In genomic region chr14:104822821-104823615, GRCh38 we compare ENCODE assay signal across 21 cellular contexts. TPM values are rescaled to one million over a fixed set of nuclear protein-coding genes. Genes with fewer than 3 reads are reported as not detected.
DNase-seq lines count a peak whose midpoint lies in the region; ATAC-seq and TF ChIP-seq lines count a peak whose summit lies in the region.
"Had no signal": no experiment of that assay in that cellular context is flagged by ENCODE, and none has a peak within 500 bp of the region (broad histone marks: within the 10 kb centered on the region; RNA-seq: fewer than 3 reads in every experiment).

No MANE protein-coding gene starts in this region.

- TF ChIP-seq CTCF in colonic mucosa (IDR thresholded peaks at IDR 0.05) (no peak), stomach (IDR thresholded peaks at IDR 0.05) (no peak), psoas muscle (IDR thresholded peaks at IDR 0.05) (no peak)

- H4K91ac ChIP-seq in neuronal stem cell (ENCODE audit: low read depth, low read length, poor library complexity) = no peak overlapping the region

- peaks cover 2% of the 10 kb centered on the region for H3K79me1 ChIP-seq in neuronal stem cell (ENCODE audit: low read depth, low read length)

- no peak overlapping the region for H2BK15ac ChIP-seq in neuronal stem cell (ENCODE audit: low read length)

- H4K8ac ChIP-seq in neuronal stem cell (ENCODE audit: low read depth, low read length) = peak overlapping the region; percentile 72

- H3K4me2 ChIP-seq in neuronal stem cell (ENCODE audit: insufficient read depth, low read length, poor library complexity, severe bottlenecking) = no peak overlapping the region
- H3K4me2 ChIP-seq: BLaER1 treated with 17β-estradiol and CSF1 and Interleukin-3, amounts not matched to agents 10 nM and 100 nM had no signal

- H2BK120ac ChIP-seq in neuronal stem cell (ENCODE audit: low read depth, low read length) = no peak overlapping the region

- no peak overlapping the region for H2BK12ac ChIP-seq in neuronal stem cell (ENCODE audit: low read length)

- no peak overlapping the region for H2AFZ ChIP-seq in neuronal stem cell (ENCODE audit: low read length)

- peak; percentile 57 for DNase-seq in activated effector memory CD4-positive, alpha-beta T cell treated with anti-CD3 and anti-CD28 coated beads, Interleukin-2, amount 50 U/mL, for 16 hours
- DNase-seq in activated effector memory CD4-positive, alpha-beta T cell treated with Interleukin-2 at 50 U/mL for 16 hours = no peak
- DNase-seq in colonic mucosa (peak; percentile 15), neuronal stem cell (ENCODE audit: low spot score) (no peak), stomach (peak; percentile 9), NCI-H128 (lab: John Stamatoyannopoulos, UW; ENCODE audit: unreplicated experiment) (no peak), NCI-H510A (lab: John Stamatoyannopoulos, UW) (no peak), psoas muscle (no peak)
- DNase-seq: 8988T; CD4-positive, alpha-beta memory T cell; KG1; NCI-H1092; NCI-H1436 treated with DMSO at 0.1 percent for 48 hours; NCI-H2029; NCI-H2227 treated with DMSO at 0.1 percent for 48 hours; NCI-H524; NCI-H774; NK-92 treated with Interleukin-12 subunit alpha and Interleukin-12 subunit beta, amount 100 ng/mL, for 24 hours had no signal

- no peak overlapping the region for H2BK5ac ChIP-seq in neuronal stem cell (ENCODE audit: low read length)

- H3K27ac ChIP-seq in colonic mucosa (no peak overlapping the region), neuronal stem cell (replicated peaks; ENCODE audit: low read length) (no peak overlapping the region), stomach (no peak overlapping the region), psoas muscle (no peak overlapping the region)
- H3K27ac ChIP-seq: BLaER1 treated with 17β-estradiol and CSF1 and Interleukin-3, amounts not matched to agents 10 nM and 100 nM had no signal

- TF ChIP-seq EP300 in stomach (IDR thresholded peaks at IDR 0.05) = no peak

- peak overlapping the region; percentile 19 for H2AK5ac ChIP-seq in neuronal stem cell (ENCODE audit: low read depth, low read length)

- H3K9ac ChIP-seq in colonic mucosa (ENCODE audit: low read depth in 2 of 2, low read length in 2 of 2) = no peak overlapping the region
- H3K9ac ChIP-seq in neuronal stem cell (ENCODE audit: low read depth, low read length, poor library complexity) = peak overlapping the region; percentile 78
- H3K9ac ChIP-seq: BLaER1 treated with 17β-estradiol and CSF1 and Interleukin-3, amounts not matched to agents 10 nM and 100 nM had no signal

- peak overlapping the region; percentile 59 for H3K18ac ChIP-seq in neuronal stem cell (ENCODE audit: low read length)

- no peak overlapping the region for H3K4ac ChIP-seq in neuronal stem cell (ENCODE audit: low read length)

- intact Hi-C loops in colonic mucosa (cut with DNase I) = no loop called here
- intact Hi-C loops in stomach (cut with DNase I; ENCODE audit: low total_unique reads) = loop anchor here (10.0 kb wide), 1 partner anchor 48 kb away; no protein-coding TSS in a partner anchor
- intact Hi-C loops in psoas muscle (cut with DNase I) = no loop called here

- ATAC-seq in psoas muscle = no peak
- ATAC-seq: Panc1 had no signal

- H3K4me3 ChIP-seq in colonic mucosa = no peak overlapping the region
- H3K4me3 ChIP-seq in neuronal stem cell (ENCODE audit: low read length in 2 of 2) = no peak overlapping the region
- H3K4me3 ChIP-seq in stomach = no peak overlapping the region
- no peak overlapping the region for H3K4me3 ChIP-seq in psoas muscle
- H3K4me3 ChIP-seq: BLaER1 treated with 17β-estradiol and CSF1 and Interleukin-3, amounts not matched to agents 10 nM and 100 nM; HAP-1 had no signal

- no peak overlapping the region for H3K14ac ChIP-seq in neuronal stem cell (ENCODE audit: low read length)

- WGBS in neuronal stem cell (ENCODE audit: extremely low coverage in 2 of 2, insufficient read length in 2 of 2, insufficient replicate concordance in 1 of 2), 2 donors = no CpG with 5 or more reads among the region's 22 CpGs
- 83 to 90% (median 85%) methylated on average over 19 to 22 of the region's 22 CpGs for WGBS in stomach, 5 donors
- 75 to 85% (median 77%) methylated on average over 22 of the region's 22 CpGs for WGBS in psoas muscle, 3 donors

- H3K23ac ChIP-seq in neuronal stem cell (ENCODE audit: low read depth, low read length, poor library complexity) = no peak overlapping the region

- H3K9me3 ChIP-seq in colonic mucosa = no peaks in the 10 kb centered on the region
- H3K9me3 ChIP-seq in neuronal stem cell (replicated peaks in 1 of 2; ENCODE audit: control insufficient read depth in 2 of 2, insufficient read depth in 1 of 2, low read depth in 1 of 2, low read length in 2 of 2) = peaks cover 5 to 7% of the 10 kb centered on the region in 2 donors
- no peaks in the 10 kb centered on the region for H3K9me3 ChIP-seq in stomach
- no peaks in the 10 kb centered on the region for H3K9me3 ChIP-seq in psoas muscle
- H3K9me3 ChIP-seq: HAP-1 had no signal

- H3K27me3 ChIP-seq in colonic mucosa (no peaks in the 10 kb centered on the region), neuronal stem cell (ENCODE audit: control insufficient read depth in 3 of 3, insufficient read depth in 3 of 3, low read depth in 1 of 3, low read length in 3 of 3) (peaks cover 2 to 27% (median 10%) of the 10 kb centered on the region in 3 experiments), stomach (peaks cover 0 to 29% (median 0%) of the 10 kb centered on the region in 3 donors), psoas muscle (ENCODE audit: insufficient read depth in 3 of 3, low read length in 2 of 3) (peaks cover 0 to 14% (median 4%) of the 10 kb centered on the region in 3 donors)

- TF ChIP-seq POLR2A in stomach (IDR thresholded peaks at IDR 0.05) = no peak

- H3K36me3 ChIP-seq in colonic mucosa = no peaks in the 10 kb centered on the region
- peaks cover 0 to 6% of the 10 kb centered on the region in 2 donors for H3K36me3 ChIP-seq in neuronal stem cell (replicated peaks in 1 of 2; ENCODE audit: control insufficient read depth in 2 of 2, insufficient read depth in 2 of 2, low read length in 2 of 2)
- peaks cover 0 to 5% (median under 1%) of the 10 kb centered on the region in 4 donors for H3K36me3 ChIP-seq in stomach
- H3K36me3 ChIP-seq in psoas muscle (ENCODE audit: insufficient read depth in 1 of 2, low read depth in 1 of 2) = no peaks in the 10 kb centered on the region

- H3K4me1 ChIP-seq in colonic mucosa = peaks cover 13% of the 10 kb centered on the region
- H3K4me1 ChIP-seq in neuronal stem cell (ENCODE audit: control insufficient read depth in 2 of 2, insufficient read depth in 1 of 2, low read depth in 1 of 2, low read length in 2 of 2) = peaks cover 7 to 9% of the 10 kb centered on the region in 2 donors
- peaks cover 25 to 41% (median 36%) of the 10 kb centered on the region in 4 donors for H3K4me1 ChIP-seq in stomach
- peaks cover 4% of the 10 kb centered on the region for H3K4me1 ChIP-seq in psoas muscle

RNA-seq across cellular contexts. Expression of gene ZBTB42, which starts 22.1 kb away (rescaled TPM):
- total RNA-seq in colonic mucosa = 1 to 10 TPM; 6.6 to 7.0 TPM
- polyA plus RNA-seq in neuronal stem cell (2013, experiment 1 of 2) = 0.95 TPM
- polyA plus RNA-seq in neuronal stem cell (2013, experiment 2 of 2) = 0.87 TPM
- total RNA-seq in stomach = 10 to 100 TPM in 3 of 5 donors, 1 to 10 TPM in 2; 4.7 to 59.7 (median 13.2) TPM
- polyA plus RNA-seq in stomach = 1 to 10 TPM; 4.6 to 7.9 (median 5.5) TPM
- total RNA-seq in psoas muscle = 1 to 10 TPM; 4.2 to 7.4 (median 5.8) TPM
- polyA plus RNA-seq in psoas muscle = 1 to 10 TPM; 4.7 to 6.6 (median 6.2) TPM

RNA-seq across cellular contexts. Expression of gene AKT1, which starts 27.5 kb away (rescaled TPM):
- total RNA-seq in colonic mucosa (100 to 1,000 TPM; 117 to 181 TPM), stomach (100 to 1,000 TPM in 4 of 5 donors, 10 to 100 TPM in 1; 85.2 to 292 (median 119) TPM), psoas muscle (10 to 100 TPM; 54.9 to 79.3 (median 60.0) TPM)
- 84.4 TPM for polyA plus RNA-seq in neuronal stem cell (2013, experiment 1 of 2)
- 82.3 TPM for polyA plus RNA-seq in neuronal stem cell (2013, experiment 2 of 2)
- polyA plus RNA-seq in stomach (100 to 1,000 TPM; 100 to 123 (median 107) TPM), psoas muscle (100 to 1,000 TPM in 1 of 3 donors, 10 to 100 TPM in 2; 51.9 to 102 (median 62.0) TPM)

RNA-seq across cellular contexts. Expression of gene CEP170B, which starts 42.0 kb away (rescaled TPM):
- total RNA-seq in colonic mucosa = 100 to 1,000 TPM in 1 of 2 donors, 10 to 100 TPM in 1; 57.2 to 110 TPM
- polyA plus RNA-seq in neuronal stem cell (2013, experiment 1 of 2) = 12.3 TPM
- 11.4 TPM for polyA plus RNA-seq in neuronal stem cell (2013, experiment 2 of 2)
- total RNA-seq in stomach = 100 to 1,000 TPM in 1 of 5 donors, 10 to 100 TPM in 4; 12.7 to 483 (median 46.1) TPM
- 10 to 100 TPM in 2 of 3 donors, 1 to 10 TPM in 1; 9.6 to 15.4 (median 13.2) TPM for polyA plus RNA-seq in stomach
- total RNA-seq in psoas muscle = 10 to 100 TPM in 1 of 4 donors, 1 to 10 TPM in 3; 6.3 to 15.7 (median 7.7) TPM
- polyA plus RNA-seq in psoas muscle = 1 to 10 TPM; 2.0 to 5.8 (median 3.3) TPM

Comparison
In these comparisons a context has a peak if more than half of its experiments do, and no peak if none do; other contexts are left out.
1. DNase-seq: peak in activated effector memory CD4-positive, alpha-beta T cell treated with anti-CD3 and anti-CD28 coated beads, Interleukin-2, amount 50 U/mL, for 16 hours (single experiment), colonic mucosa (single experiment) and stomach (single experiment); none in activated effector memory CD4-positive, alpha-beta T cell treated with Interleukin-2 at 50 U/mL for 16 hours (single experiment), neuronal stem cell (single experiment), NCI-H128 (single experiment), NCI-H510A (single experiment) and psoas muscle (0 of 2).